14 cellular contexts compared by ENCODE assay signal in genomic region chr22:45460288-45461109, GRCh38. TPM values are rescaled to one million over a fixed set of nuclear protein-coding genes. Genes with fewer than 3 reads are reported as not detected.
DNase-seq lines count a peak whose midpoint lies in the region; ATAC-seq and TF ChIP-seq lines count a peak whose summit lies in the region.
"Had no signal": no experiment of that assay in that cellular context is flagged by ENCODE, and none has a peak within 500 bp of the region (broad histone marks: within the 10 kb centered on the region; RNA-seq: fewer than 3 reads in every experiment).

No MANE protein-coding gene starts in this region.

- WGBS in upper lobe of left lung, 2 donors, result 72 to 74% methylated on average over 13 to 14 of the region's 14 CpGs

- H3K9ac ChIP-seq in adipocyte (ENCODE audit: low read length) (peak overlapping the region; percentile 71), muscle layer of colon (ENCODE audit: low read length) (no peak overlapping the region)

- H3K4me1 ChIP-seq in adipocyte (ENCODE audit: control insufficient read depth, insufficient read depth, low read length) (peaks cover 11% of the 10 kb centered on the region), muscle layer of colon (ENCODE audit: insufficient read depth, low read length) (peaks cover 9% of the 10 kb centered on the region), upper lobe of left lung (no peaks in the 10 kb centered on the region)

- H3K27ac ChIP-seq in muscle layer of colon (ENCODE audit: low read depth, low read length) (peak overlapping the region; percentile 24), upper lobe of left lung (peak overlapping the region in 3 of 4 donors; percentile 12 to 61 (median 53))

- DNase-seq in adipocyte (ENCODE audit: low read depth) (peak; percentile 70), fibroblast of the conjunctiva (ENCODE audit: low read depth) (peak; percentile 92), upper lobe of left lung (peak in 1 of 2 donors; percentile 62)
- DNase-seq: activated CD4-positive, alpha-beta T cell treated with anti-CD3 and anti-CD28 coated beads for 48 hours; Kasumi-1; NCI-H2029 treated with DMSO at 0.1 percent for 48 hours; stimulated activated CD4-positive, alpha-beta T cell treated with anti-CD3 and anti-CD28 coated beads, Interleukin-4, amount 100 ng/mL, for 1 hour; stimulated activated naive CD4-positive, alpha-beta T cell treated with Interleukin-2 at 50 U/mL for 16 hours had no signal

- TF ChIP-seq EP300 in upper lobe of left lung (IDR thresholded peaks at IDR 0.05), result no peak

- no peaks in the 10 kb centered on the region for H3K9me3 ChIP-seq in adipocyte (ENCODE audit: control insufficient read depth, low read length)
- no peaks in the 10 kb centered on the region for H3K9me3 ChIP-seq in muscle layer of colon (ENCODE audit: low read length)
- H3K9me3 ChIP-seq in upper lobe of left lung, result no peaks in the 10 kb centered on the region

- no peaks in the 10 kb centered on the region for H3K36me3 ChIP-seq in adipocyte (ENCODE audit: control insufficient read depth, insufficient read depth, low read length, severe bottlenecking)
- H3K36me3 ChIP-seq in muscle layer of colon (ENCODE audit: insufficient read depth, low read length), result no peaks in the 10 kb centered on the region
- no peaks in the 10 kb centered on the region for H3K36me3 ChIP-seq in upper lobe of left lung

- H3K4me3 ChIP-seq in adipocyte (ENCODE audit: low read length), result no peak overlapping the region
- H3K4me3 ChIP-seq in muscle layer of colon (ENCODE audit: low read depth in 1 of 2, low read length in 2 of 2), result no peak overlapping the region
- H3K4me3 ChIP-seq in upper lobe of left lung, result no peak overlapping the region

- peak; percentile 60 to 95 for ATAC-seq in upper lobe of left lung (ENCODE audit: low FRiP score in 2 of 2)
- ATAC-seq in HG03097 (IDR thresholded peaks at IDR 0.05; ENCODE audit: low FRiP score, unreplicated experiment), result no peak
- ATAC-seq in HG02870 (IDR thresholded peaks at IDR 0.05; ENCODE audit: unreplicated experiment), result no peak
- no peak for ATAC-seq in GM19324 (IDR thresholded peaks at IDR 0.05; ENCODE audit: low FRiP score, unreplicated experiment)

- no peak for TF ChIP-seq CTCF in upper lobe of left lung (IDR thresholded peaks at IDR 0.05)

- H3K27me3 ChIP-seq in adipocyte (replicated peaks; ENCODE audit: control insufficient read depth, insufficient read depth, low read length), result no peaks in the 10 kb centered on the region
- H3K27me3 ChIP-seq in muscle layer of colon (ENCODE audit: control insufficient read depth in 1 of 2, insufficient read depth in 2 of 2, low read length in 2 of 2), result no peaks in the 10 kb centered on the region
- no peaks in the 10 kb centered on the region for H3K27me3 ChIP-seq in upper lobe of left lung

- no peak for TF ChIP-seq POLR2A in upper lobe of left lung (IDR thresholded peaks at IDR 0.05)

RNA-seq across cellular contexts. Expression of gene FBLN1, which starts 42.2 kb away (rescaled TPM):
- 100 to 1,000 TPM in 4 of 6 donors, 10 to 100 TPM in 2; 63.9 to 523 (median 207) TPM for total RNA-seq in upper lobe of left lung

RNA-seq across cellular contexts. Expression of gene RIBC2, which starts 47.0 kb away (rescaled TPM):
- 10 to 100 TPM in 1 of 6 donors, 1 to 10 TPM in 4, not detected in 1; 1.4 to 16.7 (median 3.5) TPM for total RNA-seq in upper lobe of left lung

RNA-seq across cellular contexts. Expression of gene SMC1B, which starts 47.1 kb away (rescaled TPM):
- total RNA-seq in upper lobe of left lung, result not detected
- total RNA-seq: glomerular endothelial cell, progenitor cell of endocrine pancreas had no signal

Comparison
In these comparisons a context has a peak if more than half of its experiments do, and no peak if none do; other contexts are left out.
1. ATAC-seq: peak in upper lobe of left lung (2 of 2); none in HG03097 (single experiment), HG02870 (single experiment) and GM19324 (single experiment).